In the genomic region with DNA sequence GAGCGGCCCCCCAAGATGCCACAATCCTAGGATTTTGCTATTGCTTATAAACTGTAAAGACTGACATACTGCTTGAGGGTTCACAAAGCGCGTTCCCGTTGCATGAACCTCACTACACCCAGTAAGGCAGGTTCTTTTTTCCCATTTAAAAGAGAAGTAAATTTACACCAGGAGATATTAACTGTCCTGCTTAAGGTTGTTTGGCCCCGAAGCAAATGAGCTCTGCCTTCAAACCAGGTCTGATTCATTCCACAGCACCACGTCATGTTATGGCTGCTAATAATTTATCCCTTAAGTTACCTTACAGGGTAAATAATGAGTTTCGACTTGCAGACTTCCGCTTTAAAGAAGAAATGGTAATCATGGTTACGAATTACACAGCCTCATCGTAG, we compare ENCODE assay signal across 8 cellular contexts. TPM values are rescaled to one million over a fixed set of nuclear protein-coding genes. Genes with fewer than 3 reads are reported as not detected.
DNase-seq lines count a peak whose midpoint lies in the region; ATAC-seq, FAIRE-seq and TF ChIP-seq lines count a peak whose summit lies in the region.

No MANE protein-coding gene starts in this region.

- peak; percentile 25 for DNase-seq in AG10803 (ENCODE audit: low read depth)
- DNase-seq in MM.1S: peak; percentile 42
- peak; percentile 55 for DNase-seq in activated naive CD4-positive, alpha-beta T cell treated with anti-CD3 and anti-CD28 coated beads for 36 hours
- DNase-seq in heart left ventricle: no peak
- peak; percentile 60 for DNase-seq in prostate gland (ENCODE audit: low spot score)
- DNase-seq in posterior cingulate gyrus: no peak
- DNase-seq in D721Med (ENCODE audit: insufficient read length, low spot score): no peak

- peaks cover 32% of the 10 kb centered on the region for H3K4me1 ChIP-seq in MM.1S (ENCODE audit: low read length)
- peaks cover 0 to 48% (median 30%) of the 10 kb centered on the region in 12 donors for H3K4me1 ChIP-seq in heart left ventricle
- peaks cover 3% of the 10 kb centered on the region for H3K4me1 ChIP-seq in prostate gland (replicated peaks)

- H2AFZ ChIP-seq in MM.1S (ENCODE audit: low read length): peak overlapping the region; percentile 81

- H3K36me3 ChIP-seq in MM.1S (replicated peaks; ENCODE audit: insufficient read depth, low read length): no peaks in the 10 kb centered on the region
- H3K36me3 ChIP-seq in heart left ventricle: no peaks in the 10 kb centered on the region
- no peaks in the 10 kb centered on the region for H3K36me3 ChIP-seq in prostate gland

- CTCF ChIA-PET in activated naive CD4-positive, alpha-beta T cell treated with anti-CD3 and anti-CD28 coated beads for 36 hours (lab: Charles Lee): no interaction called here

- H3K9me3 Mint-ChIP-seq in activated naive CD4-positive, alpha-beta T cell treated with anti-CD3 and anti-CD28 coated beads for 36 hours: no peaks in the 10 kb centered on the region

- H4K20me1 ChIP-seq in MM.1S (ENCODE audit: insufficient read depth, low read length): no peaks in the 10 kb centered on the region

- H3K4me1 Mint-ChIP-seq in activated naive CD4-positive, alpha-beta T cell treated with anti-CD3 and anti-CD28 coated beads for 36 hours (ENCODE audit: low read depth): peaks cover 27% of the 10 kb centered on the region

- H3K27me3 ChIP-seq in MM.1S (replicated peaks; ENCODE audit: insufficient read depth, low read length): no peaks in the 10 kb centered on the region
- H3K27me3 ChIP-seq in heart left ventricle: no peaks in the 10 kb centered on the region
- H3K27me3 ChIP-seq in prostate gland (replicated peaks; ENCODE audit: insufficient read depth): no peaks in the 10 kb centered on the region

- intact Hi-C loops in activated naive CD4-positive, alpha-beta T cell treated with anti-CD3 and anti-CD28 coated beads for 36 hours (cut with micrococcal nuclease): loop anchor here (2.0 to 5.0 kb wide), 6 partner anchors 136 to 935 kb away; a partner anchor contains a TSS
- intact Hi-C loops in heart left ventricle (cut with DNase I) (loop anchor here in 3 of 10 donors (2.0 to 10.0 kb wide), 4 partner anchors 35 to 258 kb away; a partner anchor contains a TSS), prostate gland (cut with DNase I) (loop anchor here (1.0 to 5.0 kb wide), 2 partner anchors 35 to 38 kb away; a partner anchor contains a TSS), posterior cingulate gyrus (cut with DNase I) (loop anchor here (5.0 to 10.0 kb wide), 2 partner anchors 52 to 105 kb away; a partner anchor contains a TSS)

- H3F3A ChIP-seq in MM.1S (ENCODE audit: insufficient read depth, low read length): peaks cover 30% of the 10 kb centered on the region

- H3K9me3 ChIP-seq in MM.1S (replicated peaks; ENCODE audit: insufficient read depth, low read length): no peaks in the 10 kb centered on the region
- no peaks in the 10 kb centered on the region for H3K9me3 ChIP-seq in heart left ventricle
- no peaks in the 10 kb centered on the region for H3K9me3 ChIP-seq in prostate gland

- ATAC-seq in heart left ventricle: peak in 3 of 4 donors; percentile 13 to 23 (median 16)

- H3K36me3 Mint-ChIP-seq in activated naive CD4-positive, alpha-beta T cell treated with anti-CD3 and anti-CD28 coated beads for 36 hours (ENCODE audit: low read depth): no peaks in the 10 kb centered on the region

- H3K4me3 Mint-ChIP-seq in activated naive CD4-positive, alpha-beta T cell treated with anti-CD3 and anti-CD28 coated beads for 36 hours: no peak overlapping the region

- TF ChIP-seq CTCF in AG10803 (conservative IDR thresholded peaks at IDR 0.05; ENCODE audit: low read length): no peak
- no peak for TF ChIP-seq CTCF in MM.1S (IDR thresholded peaks at IDR 0.05; ENCODE audit: low read length)
- TF ChIP-seq CTCF in heart left ventricle (IDR thresholded peaks at IDR 0.05): no peak
- TF ChIP-seq CTCF in prostate gland (IDR thresholded peaks at IDR 0.05): no peak
- TF ChIP-seq CTCF in D721Med (IDR thresholded peaks at IDR 0.05; ENCODE audit: insufficient read depth, missing control alignments): no peak

- H3K27me3 Mint-ChIP-seq in activated naive CD4-positive, alpha-beta T cell treated with anti-CD3 and anti-CD28 coated beads for 36 hours (ENCODE audit: low read depth): no peaks in the 10 kb centered on the region

- FAIRE-seq in D721Med (lab: Jason Lieb, UNC): no peak

- H3K4me2 ChIP-seq in MM.1S (ENCODE audit: low read depth, low read length): peak overlapping the region; percentile 95

- TF ChIP-seq POLR2A in GM18526 (IDR thresholded peaks at IDR 0.05; ENCODE audit: extremely low read depth, insufficient read length) (peak; percentile 9), heart left ventricle (IDR thresholded peaks at IDR 0.05) (no peak), prostate gland (IDR thresholded peaks at IDR 0.05) (peak; percentile 19)

- peak overlapping the region; percentile 73; the same call in 1 of the 2 replicates for H3K27ac ChIP-seq in MM.1S (ENCODE audit: low read length)
- H3K27ac ChIP-seq in heart left ventricle: peak overlapping the region; percentile 36 to 97 (median 90)
- peak overlapping the region; percentile 79 to 85 for H3K27ac ChIP-seq in prostate gland

- 1 to 2% (median 1%) methylated on average over 10 of the region's 10 CpGs for WGBS in heart left ventricle, 4 donors
- WGBS in prostate gland: under 1% methylated on average over 10 of the region's 10 CpGs

- H3K4me3 ChIP-seq in AG10803 (ENCODE audit: low read length): peak overlapping the region; percentile 72
- H3K4me3 ChIP-seq in MM.1S (ENCODE audit: low read length): peak overlapping the region; percentile 76
- peak overlapping the region; percentile 30 to 98 (median 85) for H3K4me3 ChIP-seq in heart left ventricle
- H3K4me3 ChIP-seq in prostate gland: peak overlapping the region; percentile 76 to 84

- peak overlapping the region; percentile 75 for H3K27ac Mint-ChIP-seq in activated naive CD4-positive, alpha-beta T cell treated with anti-CD3 and anti-CD28 coated beads for 36 hours

- peaks cover 78% of the 10 kb centered on the region for H3K79me2 ChIP-seq in MM.1S (ENCODE audit: low read length)

- H3K9ac ChIP-seq in MM.1S (ENCODE audit: low read length): peak overlapping the region; percentile 72

- no peaks in the 10 kb centered on the region for H3K9me2 ChIP-seq in MM.1S (replicated peaks; ENCODE audit: insufficient read depth, low read length)

RNA-seq across cellular contexts. Expression of a gene that starts 0.6 kb away (rescaled TPM):
- total RNA-seq in activated naive CD4-positive, alpha-beta T cell treated with anti-CD3 and anti-CD28 coated beads for 36 hours: 1 to 10 TPM; 4.7 to 5.2 TPM
- 10 to 100 TPM in 7 of 9 donors, 1 to 10 TPM in 2; 4.4 to 19.0 (median 14.2) TPM for total RNA-seq in heart left ventricle
- polyA plus RNA-seq in heart left ventricle: 10 to 100 TPM in 1 of 2 donors, 1 to 10 TPM in 1; 2.5 to 10.8 TPM
- total RNA-seq in prostate gland: 1 to 10 TPM; 8.4 to 9.5 TPM

RNA-seq across cellular contexts. Expression of a gene that starts 1.2 kb away (rescaled TPM):
- total RNA-seq in activated naive CD4-positive, alpha-beta T cell treated with anti-CD3 and anti-CD28 coated beads for 36 hours: 10 to 100 TPM in 1 of 2 experiments, 1 to 10 TPM in 1; 8.7 to 10.1 TPM
- 1 to 10 TPM; 1.9 to 6.8 (median 4.4) TPM for total RNA-seq in heart left ventricle
- 1 to 10 TPM; 1.5 to 2.8 TPM for polyA plus RNA-seq in heart left ventricle
- total RNA-seq in prostate gland: 10 to 100 TPM in 1 of 2 donors, 1 to 10 TPM in 1; 5.5 to 12.0 TPM

RNA-seq across cellular contexts. Expression of a gene that starts 37.5 kb away (rescaled TPM):
- 1 to 10 TPM; 1.6 to 2.4 TPM for total RNA-seq in activated naive CD4-positive, alpha-beta T cell treated with anti-CD3 and anti-CD28 coated beads for 36 hours
- total RNA-seq in heart left ventricle: 10 to 100 TPM; 17.0 to 40.2 (median 23.9) TPM
- polyA plus RNA-seq in heart left ventricle: 1 to 10 TPM; 2.7 to 7.1 TPM
- total RNA-seq in prostate gland: 10 to 100 TPM; 33.8 to 99.8 TPM

Comparison
In these comparisons a context has a peak if more than half of its experiments do, and no peak if none do; other contexts are left out.
1. DNase-seq: peak in AG10803 (single experiment), MM.1S (single experiment), activated naive CD4-positive, alpha-beta T cell treated with anti-CD3 and anti-CD28 coated beads for 36 hours (single experiment) and prostate gland (single experiment); none in heart left ventricle (0 of 5), posterior cingulate gyrus (0 of 10) and D721Med (single experiment).
2. POLR2A ChIP-seq: peak in GM18526 (single experiment) and prostate gland (single experiment); none in heart left ventricle (0 of 2).
3. RNA of a gene that starts 37.5 kb away (total RNA-seq): 33.8 to 99.8 TPM in prostate gland and 17.0 to 40.2 TPM in heart left ventricle; 1.6 to 2.4 TPM in activated naive CD4-positive, alpha-beta T cell treated with anti-CD3 and anti-CD28 coated beads for 36 hours; every median in the first group is over 4 times any median in the second.
4. Peak in every context shown above with its lines, with median percentiles within 50 percentile points of each other: H3K4me3 ChIP-seq and H3K27ac ChIP-seq.